9 cellular contexts compared by ENCODE assay signal in the genomic region with DNA sequence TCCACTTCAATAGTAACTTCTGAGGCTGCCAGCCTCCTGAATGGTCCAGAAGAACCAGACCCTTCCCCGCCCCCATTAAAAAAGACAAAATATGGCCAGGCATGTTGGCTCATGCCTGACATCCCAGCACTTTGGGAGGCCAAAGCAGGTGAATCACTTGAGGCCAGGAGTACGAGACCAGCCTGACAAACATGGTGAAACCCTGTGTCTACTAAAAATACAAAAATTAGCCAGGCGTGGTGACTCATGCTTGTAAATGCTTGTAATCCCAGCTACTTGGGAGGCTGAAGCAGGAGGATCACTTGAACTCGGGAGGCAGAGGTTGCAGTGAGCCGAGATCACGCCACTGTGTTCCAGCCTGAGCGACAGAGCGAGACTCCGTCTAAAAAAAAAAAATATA. TPM values are rescaled to one million over a fixed set of nuclear protein-coding genes. Genes with fewer than 3 reads are reported as not detected.
A peak's percentile ranks its signal among the peaks of the same experiment; 100 is the strongest.
DNase-seq lines count a peak whose midpoint lies in the region; ATAC-seq lines count a peak whose summit lies in the region.
"Not testable (repeated sequence)": the region's sequence is repeated elsewhere in the genome, so short reads cannot be mapped to it uniquely, and the experiment has no call there.
"Had no signal": no experiment of that assay in that cellular context is flagged by ENCODE, and none has a peak within 500 bp of the region (broad histone marks: within the 10 kb centered on the region; RNA-seq: fewer than 3 reads in every experiment).

No MANE protein-coding gene starts in this region.

- H3K36me3 Mint-ChIP-seq in T-helper 1 cell treated with Interleukin-12 subunit alpha and Interleukin-12 subunit beta and Interleukin-4 antibody, amounts not matched to agents 30 μg/mL and 1 μg/mL, for 36 hours (ENCODE audit: low read depth); activated naive CD8-positive, alpha-beta T cell treated with anti-CD3 and anti-CD28 coated beads, Interleukin-2, amount 10 ng/mL, durations not matched to agents 7 days and 5 days: not testable (repeated sequence)
- H3K36me3 Mint-ChIP-seq in activated CD8-positive, alpha-beta T cell treated with anti-CD3 and anti-CD28 coated beads, Interleukin-2, amount 10 ng/mL, durations not matched to agents 7 days and 5 days (ENCODE audit: low read depth): peaks cover 40% of the 10 kb centered on the region

- not testable (repeated sequence) for H3K36me3 ChIP-seq in effector memory CD4-positive, alpha-beta T cell (ENCODE audit: control insufficient read depth, insufficient read depth, low read length)

- CTCF ChIA-PET in activated CD8-positive, alpha-beta T cell treated with anti-CD3 and anti-CD28 coated beads, Interleukin-2, amount 10 ng/mL, durations not matched to agents 7 days and 5 days (lab: Charles Lee): not testable (repeated sequence)

- not testable (repeated sequence) for H3K27me3 Mint-ChIP-seq in T-helper 1 cell treated with Interleukin-12 subunit alpha and Interleukin-12 subunit beta and Interleukin-4 antibody, amounts not matched to agents 30 μg/mL and 1 μg/mL, for 36 hours (ENCODE audit: low read depth); activated CD8-positive, alpha-beta T cell treated with anti-CD3 and anti-CD28 coated beads, Interleukin-2, amount 10 ng/mL, durations not matched to agents 7 days and 5 days (ENCODE audit: low read depth); activated naive CD8-positive, alpha-beta T cell treated with anti-CD3 and anti-CD28 coated beads, Interleukin-2, amount 10 ng/mL, durations not matched to agents 7 days and 5 days

- not testable (repeated sequence) for H3K4me1 ChIP-seq in effector memory CD4-positive, alpha-beta T cell (ENCODE audit: control insufficient read depth, insufficient read depth, low read length, poor library complexity, severe bottlenecking)

- DNase-seq in EH (ENCODE audit: low read depth): peak; percentile 2
- peak; percentile 32 for DNase-seq in HT1080 (ENCODE audit: low read depth)
- not testable (repeated sequence) for DNase-seq in activated CD8-positive, alpha-beta T cell treated with anti-CD3 and anti-CD28 coated beads, Interleukin-2, amount 10 ng/mL, durations not matched to agents 7 days and 5 days; activated naive CD8-positive, alpha-beta T cell treated with anti-CD3 and anti-CD28 coated beads, Interleukin-2, amount 10 ng/mL, durations not matched to agents 7 days and 5 days; effector memory CD4-positive, alpha-beta T cell
- DNase-seq in kidney tubule cell (ENCODE audit: low spot score): peak; percentile 15

- not testable (repeated sequence) for H3K27me3 ChIP-seq in effector memory CD4-positive, alpha-beta T cell (replicated peaks; ENCODE audit: control insufficient read depth, insufficient read depth, low read length, poor library complexity, severe bottlenecking)

- peak overlapping the region; percentile 35 for H3K27ac Mint-ChIP-seq in T-helper 1 cell treated with Interleukin-12 subunit alpha and Interleukin-12 subunit beta and Interleukin-4 antibody, amounts not matched to agents 30 μg/mL and 1 μg/mL, for 36 hours
- peak overlapping the region; percentile 82 for H3K27ac Mint-ChIP-seq in activated CD8-positive, alpha-beta T cell treated with anti-CD3 and anti-CD28 coated beads, Interleukin-2, amount 10 ng/mL, durations not matched to agents 7 days and 5 days
- peak overlapping the region; percentile 75 for H3K27ac Mint-ChIP-seq in activated naive CD8-positive, alpha-beta T cell treated with anti-CD3 and anti-CD28 coated beads, Interleukin-2, amount 10 ng/mL, durations not matched to agents 7 days and 5 days

- H3K4me1 Mint-ChIP-seq in T-helper 1 cell treated with Interleukin-12 subunit alpha and Interleukin-12 subunit beta and Interleukin-4 antibody, amounts not matched to agents 30 μg/mL and 1 μg/mL, for 36 hours (ENCODE audit: low read depth): peaks cover 66% of the 10 kb centered on the region
- peaks cover 90% of the 10 kb centered on the region for H3K4me1 Mint-ChIP-seq in activated CD8-positive, alpha-beta T cell treated with anti-CD3 and anti-CD28 coated beads, Interleukin-2, amount 10 ng/mL, durations not matched to agents 7 days and 5 days (ENCODE audit: low read depth)
- H3K4me1 Mint-ChIP-seq in activated naive CD8-positive, alpha-beta T cell treated with anti-CD3 and anti-CD28 coated beads, Interleukin-2, amount 10 ng/mL, durations not matched to agents 7 days and 5 days: peaks cover 64% of the 10 kb centered on the region

- not testable (repeated sequence) for H3K4me3 Mint-ChIP-seq in T-helper 1 cell treated with Interleukin-12 subunit alpha and Interleukin-12 subunit beta and Interleukin-4 antibody, amounts not matched to agents 30 μg/mL and 1 μg/mL, for 36 hours; activated naive CD8-positive, alpha-beta T cell treated with anti-CD3 and anti-CD28 coated beads, Interleukin-2, amount 10 ng/mL, durations not matched to agents 7 days and 5 days
- peak overlapping the region; percentile 88 for H3K4me3 Mint-ChIP-seq in activated CD8-positive, alpha-beta T cell treated with anti-CD3 and anti-CD28 coated beads, Interleukin-2, amount 10 ng/mL, durations not matched to agents 7 days and 5 days

- not testable (repeated sequence) for H3K9me3 Mint-ChIP-seq in T-helper 1 cell treated with Interleukin-12 subunit alpha and Interleukin-12 subunit beta and Interleukin-4 antibody, amounts not matched to agents 30 μg/mL and 1 μg/mL, for 36 hours; activated CD8-positive, alpha-beta T cell treated with anti-CD3 and anti-CD28 coated beads, Interleukin-2, amount 10 ng/mL, durations not matched to agents 7 days and 5 days (ENCODE audit: insufficient read depth); activated naive CD8-positive, alpha-beta T cell treated with anti-CD3 and anti-CD28 coated beads, Interleukin-2, amount 10 ng/mL, durations not matched to agents 7 days and 5 days

- not testable (repeated sequence) for H3K4me3 ChIP-seq in effector memory CD4-positive, alpha-beta T cell (ENCODE audit: insufficient read depth, low read depth, low read length, poor library complexity, severe bottlenecking)

- POLR2A ChIA-PET in activated CD8-positive, alpha-beta T cell treated with anti-CD3 and anti-CD28 coated beads, Interleukin-2, amount 10 ng/mL, durations not matched to agents 7 days and 5 days (lab: Charles Lee); activated naive CD8-positive, alpha-beta T cell treated with anti-CD3 and anti-CD28 coated beads, Interleukin-2, amount 10 ng/mL, durations not matched to agents 7 days and 5 days (lab: Charles Lee): not testable (repeated sequence)

- H3K9me3 ChIP-seq in effector memory CD4-positive, alpha-beta T cell (ENCODE audit: control insufficient read depth, low read length): not testable (repeated sequence)

- peak overlapping the region; percentile 14 for H3K27ac ChIP-seq in effector memory CD4-positive, alpha-beta T cell (ENCODE audit: insufficient read depth, low read length, poor library complexity, severe bottlenecking)

- not testable (repeated sequence) for ATAC-seq in activated CD8-positive, alpha-beta T cell treated with anti-CD3 and anti-CD28 coated beads, Interleukin-2, amount 10 ng/mL, durations not matched to agents 7 days and 5 days; activated naive CD8-positive, alpha-beta T cell treated with anti-CD3 and anti-CD28 coated beads, Interleukin-2, amount 10 ng/mL, durations not matched to agents 7 days and 5 days (ENCODE audit: low read depth)

RNA-seq across cellular contexts. Expression of gene IL9R, which starts 2.3 kb away (rescaled TPM):
- total RNA-seq in HT1080 (2014; rRNA removed; shearing (Covaris generic)): 0.13 and 0.27 TPM in 2 replicates
- 0.10 and 0.12 TPM in 2 replicates for polyA plus RNA-seq in HT1080 (2015; cell fraction: cytosol; rRNA removed)
- polyA plus RNA-seq in HT1080 (2015; cell fraction: nucleus; rRNA removed): 0.91 and 1.3 TPM in 2 replicates
- total RNA-seq in activated CD8-positive, alpha-beta T cell treated with anti-CD3 and anti-CD28 coated beads, Interleukin-2, amount 10 ng/mL, durations not matched to agents 7 days and 5 days: 10 to 100 TPM; 66.8 to 68.1 TPM
- 10 to 100 TPM; 30.5 to 31.4 TPM for total RNA-seq in activated naive CD8-positive, alpha-beta T cell treated with anti-CD3 and anti-CD28 coated beads, Interleukin-2, amount 10 ng/mL, durations not matched to agents 7 days and 5 days
- total RNA-seq: Calu3, SK-MEL-5 had no signal

Comparison
In these comparisons a context has a peak if more than half of its experiments do, and no peak if none do; other contexts are left out.
1. RNA of gene IL9R, which starts 2.3 kb away (total RNA-seq): 66.8 to 68.1 TPM in activated CD8-positive, alpha-beta T cell treated with anti-CD3 and anti-CD28 coated beads, Interleukin-2, amount 10 ng/mL, durations not matched to agents 7 days and 5 days and 30.5 to 31.4 TPM in activated naive CD8-positive, alpha-beta T cell treated with anti-CD3 and anti-CD28 coated beads, Interleukin-2, amount 10 ng/mL, durations not matched to agents 7 days and 5 days; 0.13 to 0.27 TPM in HT1080; every median in the first group is over 10 times any median in the second.
2. Peak in every context shown above with its lines, with median percentiles within 50 percentile points of each other: H3K27ac Mint-ChIP-seq.